7 cellular contexts compared by ENCODE assay signal in the genomic region with DNA sequence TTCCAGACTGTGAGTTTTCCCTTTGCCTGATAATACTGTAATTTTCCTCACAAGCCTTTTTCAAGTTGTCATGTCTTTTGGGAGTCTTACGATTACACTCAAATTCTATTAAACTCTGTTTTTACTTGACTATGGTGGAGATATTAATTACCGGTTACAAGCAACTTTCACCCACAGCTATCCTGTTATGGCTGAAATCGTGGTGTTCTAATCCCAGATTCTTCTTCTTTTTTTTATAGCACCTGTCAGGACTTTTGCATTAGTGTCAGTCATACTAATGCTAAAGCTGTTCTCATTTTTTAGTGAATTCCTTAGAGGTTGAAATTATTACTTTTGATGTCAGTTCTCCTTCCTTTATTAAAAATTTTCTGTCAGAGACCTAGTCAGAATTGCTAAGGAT.
"Had no signal": no experiment of that assay in that cellular context is flagged by ENCODE, and none has a peak within 500 bp of the region (broad histone marks: within the 10 kb centered on the region; RNA-seq: fewer than 3 reads in every experiment).

No MANE protein-coding gene starts in this region.

- H3K9ac ChIP-seq: GM23248 had no signal

- H3K36me3 ChIP-seq: HAP-1 had no signal

- H3K4me1 ChIP-seq: HAP-1 had no signal

- H3K4me1 Mint-ChIP-seq: IgD-negative memory B cell had no signal

- H3K4me3 ChIP-seq: GM23248, HAP-1 had no signal

- H3K27me3 Mint-ChIP-seq: IgD-negative memory B cell had no signal

- H3K9me3 Mint-ChIP-seq: HFFc6 had no signal

- H3K27ac Mint-ChIP-seq: HFFc6 had no signal

- H2AFZ ChIP-seq: GM23248 had no signal

- H3K4me3 Mint-ChIP-seq: HFFc6, IgD-negative memory B cell had no signal

- H3K36me3 Mint-ChIP-seq: IgD-negative memory B cell had no signal

- DNase-seq: GM23248, GOT3, H7, HFFc6 had no signal

- H3K27ac ChIP-seq: GM23248, HL-60 had no signal

- H3K9me3 ChIP-seq: HAP-1 had no signal
